ENCODE assay signal across 30 cellular contexts in the genomic region with DNA sequence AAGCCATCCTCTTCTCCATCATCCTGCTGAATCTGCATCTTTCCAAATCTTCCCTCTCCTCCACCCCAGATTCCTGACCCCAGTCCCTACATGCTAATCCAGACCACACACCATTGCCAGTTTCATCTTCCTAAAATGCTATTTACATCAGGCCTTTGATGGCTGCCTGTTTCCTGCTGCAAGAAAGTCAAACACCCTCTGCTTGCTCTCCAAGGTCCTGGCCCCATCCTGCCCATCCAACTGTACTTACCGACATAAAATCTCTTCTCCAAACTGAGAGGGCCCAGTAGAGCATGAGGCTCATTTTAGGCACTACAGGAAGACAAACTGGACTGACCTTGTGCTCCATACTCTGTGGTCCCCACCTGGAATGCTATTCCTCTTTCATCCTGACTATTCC. TPM values are rescaled to one million over a fixed set of nuclear protein-coding genes. Genes with fewer than 3 reads are reported as not detected.
"Had no signal": no experiment of that assay in that cellular context is flagged by ENCODE, and none has a peak within 500 bp of the region (broad histone marks: within the 10 kb centered on the region; RNA-seq: fewer than 3 reads in every experiment).

No MANE protein-coding gene starts in this region.

- DNase-seq: activated CD4-positive, alpha-beta T cell treated with anti-CD3 and anti-CD28 coated beads for 1 hour; activated gamma-delta T cell treated with Interleukin-2 at 50 U/mL for 16 hours; activated T-cell treated with anti-CD3 and anti-CD28 coated beads, Interleukin-2, amount 50 U/mL, for 1 hour; aorta; brain microvascular endothelial cell; caudate nucleus; effector memory CD4-positive, alpha-beta T cell; heart left ventricle; left lung; naive thymus-derived CD8-positive, alpha-beta T cell; retina; sigmoid colon; stimulated activated CD4-positive, alpha-beta T cell treated with anti-CD3 and anti-CD28 coated beads, Interleukin-2, amount 100 ng/mL, for 48 hours; stimulated activated CD8-positive, alpha-beta memory T cell treated with anti-CD3 and anti-CD28 coated beads, Interleukin-4, amount 100 ng/mL, for 48 hours; stimulated activated naive B cell treated with anti-CD40 and anti-IgM and Interleukin-4, amounts not matched to agents 10 μg/mL and 1 μg/mL and 100 μg/mL, for 72 hours; T-helper 1 cell; testis; trophoblast cell; WERI-Rb-1 had no signal

- H3K4me1 ChIP-seq: esophagus muscularis mucosa, heart left ventricle, left lung, sigmoid colon, testis had no signal

- H3K9me3 ChIP-seq: esophagus muscularis mucosa, heart left ventricle, left lung, sigmoid colon, testis had no signal

- H3K27ac Mint-ChIP-seq: activated naive CD4-positive, alpha-beta T cell treated with anti-CD3 and anti-CD28 coated beads, Interleukin-2, amount 50 U/mL, for 24 hours; mesothelial cell of epicardium; naive thymus-derived CD8-positive, alpha-beta T cell; progenitor cell of endocrine pancreas; stimulated activated naive B cell treated with anti-CD40 and anti-IgM and Interleukin-4, amounts not matched to agents 10 μg/mL and 1 μg/mL and 100 μg/mL, for 72 hours had no signal

- H3K27ac ChIP-seq: brain microvascular endothelial cell, esophagus muscularis mucosa, heart left ventricle, left lung, sigmoid colon, testis, WERI-Rb-1 had no signal

- H3K4me3 ChIP-seq: esophagus muscularis mucosa, heart left ventricle, left lung, sigmoid colon, testis had no signal

- H3K4me1 Mint-ChIP-seq: activated naive CD4-positive, alpha-beta T cell treated with anti-CD3 and anti-CD28 coated beads, Interleukin-2, amount 50 U/mL, for 24 hours; mesothelial cell of epicardium; naive thymus-derived CD8-positive, alpha-beta T cell; stimulated activated naive B cell treated with anti-CD40 and anti-IgM and Interleukin-4, amounts not matched to agents 10 μg/mL and 1 μg/mL and 100 μg/mL, for 72 hours had no signal

- FAIRE-seq: colon, frontal cortex, TTC549 had no signal

- H3K36me3 Mint-ChIP-seq: activated naive CD4-positive, alpha-beta T cell treated with anti-CD3 and anti-CD28 coated beads, Interleukin-2, amount 50 U/mL, for 24 hours; mesothelial cell of epicardium; naive thymus-derived CD8-positive, alpha-beta T cell; stimulated activated naive B cell treated with anti-CD40 and anti-IgM and Interleukin-4, amounts not matched to agents 10 μg/mL and 1 μg/mL and 100 μg/mL, for 72 hours had no signal

- ATAC-seq: heart left ventricle; left lung; naive thymus-derived CD8-positive, alpha-beta T cell; stimulated activated naive B cell treated with anti-CD40 and anti-IgM and Interleukin-4, amounts not matched to agents 10 μg/mL and 1 μg/mL and 100 μg/mL, for 72 hours had no signal

- H3K27me3 ChIP-seq: brain microvascular endothelial cell, testis had no signal

- H3K36me3 ChIP-seq: brain microvascular endothelial cell, esophagus muscularis mucosa, heart left ventricle, left lung, sigmoid colon, WERI-Rb-1 had no signal

- H3K9me3 Mint-ChIP-seq: mesothelial cell of epicardium; naive thymus-derived CD8-positive, alpha-beta T cell; stimulated activated naive B cell treated with anti-CD40 and anti-IgM and Interleukin-4, amounts not matched to agents 10 μg/mL and 1 μg/mL and 100 μg/mL, for 72 hours had no signal

- H3K4me3 Mint-ChIP-seq: activated naive CD4-positive, alpha-beta T cell treated with anti-CD3 and anti-CD28 coated beads, Interleukin-2, amount 50 U/mL, for 24 hours; mesothelial cell of epicardium; naive thymus-derived CD8-positive, alpha-beta T cell; stimulated activated naive B cell treated with anti-CD40 and anti-IgM and Interleukin-4, amounts not matched to agents 10 μg/mL and 1 μg/mL and 100 μg/mL, for 72 hours had no signal

RNA-seq across cellular contexts. Expression of gene ALK, which starts 19.0 kb away (rescaled TPM):
- total RNA-seq: dermis microvascular lymphatic vessel endothelial cell; kidney epithelial cell; lung microvascular endothelial cell; naive thymus-derived CD8-positive, alpha-beta T cell; osteocyte; progenitor cell of endocrine pancreas had no signal
- polyA plus RNA-seq: aorta, heart left ventricle had no signal
